In the genomic region with DNA sequence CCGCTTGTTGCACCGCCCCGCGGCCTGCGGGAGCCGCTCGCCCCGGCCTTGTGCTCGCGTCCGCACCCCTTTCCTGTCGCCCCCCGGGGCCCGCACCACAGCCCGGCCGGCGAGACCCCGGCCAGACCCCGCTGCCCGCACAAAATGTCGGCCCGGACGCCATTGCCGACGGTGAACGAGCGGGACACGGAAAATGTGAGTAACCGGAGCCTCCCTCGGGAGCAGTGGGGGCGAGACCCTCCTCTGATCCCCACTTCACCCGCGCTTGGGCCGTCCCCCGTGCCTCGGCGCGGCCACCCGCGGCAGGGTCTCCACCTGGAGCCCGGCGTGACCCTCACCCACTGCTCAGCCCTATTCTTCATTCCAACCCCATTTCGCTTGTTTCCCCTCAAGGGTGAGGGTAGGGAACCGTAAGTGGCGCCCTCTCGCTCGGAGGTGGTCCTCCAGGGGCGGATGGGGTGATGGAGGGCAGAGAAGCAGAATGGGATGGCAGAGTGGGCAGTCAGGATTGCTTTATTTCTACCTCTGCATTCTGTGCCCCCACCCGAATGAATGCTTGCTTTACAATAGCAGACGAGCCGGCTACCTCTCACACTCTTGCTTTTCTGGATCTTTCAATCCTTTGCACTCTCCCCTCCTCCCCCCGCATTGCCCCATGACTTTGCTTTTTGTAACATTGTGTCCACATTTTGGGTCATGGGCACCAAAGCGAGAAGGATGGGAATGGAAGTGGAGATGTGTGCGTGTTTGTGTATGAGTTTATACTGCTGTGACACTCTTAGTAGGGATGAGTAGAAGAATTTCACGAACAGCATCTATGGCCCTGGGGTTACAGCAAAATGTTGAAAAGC, we compare ENCODE assay signal across 8 cellular contexts. TPM values are rescaled to one million over a fixed set of nuclear protein-coding genes. Genes with fewer than 3 reads are reported as not detected.
A peak's percentile ranks its signal among the peaks of the same experiment; 100 is the strongest.
DNase-seq lines count a peak whose midpoint lies in the region; ATAC-seq, FAIRE-seq and TF ChIP-seq lines count a peak whose summit lies in the region.

No MANE protein-coding gene starts in this region.

- peaks cover 5% of the 10 kb centered on the region for H3K9me3 Mint-ChIP-seq in stimulated activated memory B cell treated with anti-CD40 and anti-IgM and Interleukin-4, amounts not matched to agents 10 μg/mL and 1 μg/mL and 100 μg/mL, for 72 hours

- no peak for TF ChIP-seq RAD21 in K562 (CRISPR knock-in tag; conservative IDR thresholded peaks at IDR 0.05 in 1 of 2, IDR thresholded peaks at IDR 0.05 in 1 of 2)

- POLR2A ChIA-PET in K562 (lab: Yijun Ruan, JAX): interaction anchor here (0.6 kb wide), 1 partner anchor 20 kb away, joined by 3 read pairs; no protein-coding TSS in a partner anchor

- under 1% methylated on average over 55 of the region's 55 CpGs for WGBS in HUES64
- WGBS in K562 (ENCODE audit: insufficient coverage, low coverage, missing lambda C conversion rate): 5% methylated on average over 51 of the region's 55 CpGs

- H3K9ac ChIP-seq in HUES64 (ENCODE audit: low read depth, low read length) (peak overlapping the region; percentile 94), K562 (ENCODE audit: insufficient read depth in 1 of 2, low read depth in 2 of 2, low read length in 2 of 2) (no peak overlapping the region), keratinocyte (ENCODE audit: control insufficient read depth, extremely low read depth, insufficient read depth, low read length) (peak overlapping the region; percentile 95)

- dilution Hi-C loops in keratinocyte (cut with MboI; ENCODE audit: extremely low pct_ligation_motif_present, low sequenced_read_pairs): no loop called here

- peaks cover 21% of the 10 kb centered on the region for H3K4me1 Mint-ChIP-seq in stimulated activated memory B cell treated with anti-CD40 and anti-IgM and Interleukin-4, amounts not matched to agents 10 μg/mL and 1 μg/mL and 100 μg/mL, for 72 hours

- H4K20me1 ChIP-seq in K562 (replicated peaks; ENCODE audit: control insufficient read depth, insufficient read depth, low read length): no peaks in the 10 kb centered on the region
- no peaks in the 10 kb centered on the region for H4K20me1 ChIP-seq in keratinocyte (ENCODE audit: control insufficient read depth, extremely low read depth, insufficient read depth, low read length)

- H3K27me3 Mint-ChIP-seq in stimulated activated memory B cell treated with anti-CD40 and anti-IgM and Interleukin-4, amounts not matched to agents 10 μg/mL and 1 μg/mL and 100 μg/mL, for 72 hours: peaks cover 40% of the 10 kb centered on the region

- H3K4me2 ChIP-seq in K562 (ENCODE audit: insufficient read depth, low read length) (no peak overlapping the region), keratinocyte (ENCODE audit: control insufficient read depth, extremely low read depth, insufficient read depth, low read depth, low read length) (peak overlapping the region; percentile 99)

- no peak; the same call in 2 of the 3 replicates for ATAC-seq in K562
- peak; percentile 31 for ATAC-seq in stimulated activated memory B cell treated with anti-CD40 and anti-IgM and Interleukin-4, amounts not matched to agents 10 μg/mL and 1 μg/mL and 100 μg/mL, for 72 hours
- no peak for ATAC-seq in HG02981 (IDR thresholded peaks at IDR 0.05; ENCODE audit: unreplicated experiment)

- no peaks in the 10 kb centered on the region for H3K79me2 ChIP-seq in K562 (ENCODE audit: control insufficient read depth, insufficient read depth, low read length)
- H3K79me2 ChIP-seq in keratinocyte (ENCODE audit: control insufficient read depth, insufficient read depth, low read length): peaks cover 52% of the 10 kb centered on the region

- peak overlapping the region; percentile 48; the same call in 1 of the 2 replicates for H3K27ac ChIP-seq in 22Rv1
- peak overlapping the region; percentile 70 for H3K27ac ChIP-seq in HUES64 (ENCODE audit: low read depth, low read length)
- no peak overlapping the region for H3K27ac ChIP-seq in K562 (ENCODE audit: extremely low read depth, low read depth, low read length)
- peak overlapping the region; percentile 83 for H3K27ac ChIP-seq in keratinocyte (ENCODE audit: control insufficient read depth, insufficient read depth, low read length)

- H3K4me1 ChIP-seq in HUES64 (ENCODE audit: insufficient read depth, low read length) (peaks cover 21% of the 10 kb centered on the region), K562 (replicated peaks in 1 of 2; ENCODE audit: control insufficient read depth in 2 of 2, insufficient read depth in 2 of 2, low read length in 2 of 2) (peaks cover 0 to 17% of the 10 kb centered on the region in 2 experiments; a peak in 3 of 5 replicates), keratinocyte (ENCODE audit: control insufficient read depth, extremely low read depth, insufficient read depth, low read length) (peaks cover 12% of the 10 kb centered on the region)

- H3K36me3 ChIP-seq in HUES64 (ENCODE audit: insufficient read depth, low read length): no peaks in the 10 kb centered on the region
- no peaks in the 10 kb centered on the region for H3K36me3 ChIP-seq in K562 (ENCODE audit: control insufficient read depth, insufficient read depth, low read length)
- no peaks in the 10 kb centered on the region for H3K36me3 ChIP-seq in keratinocyte (ENCODE audit: control insufficient read depth in 2 of 2, extremely low read depth in 1 of 2, insufficient read depth in 2 of 2, low read length in 2 of 2)

- intact Hi-C loops in K562 (cut with micrococcal nuclease): no loop called here

- H3K4me3 ChIP-seq in GM08714 (ENCODE audit: low read length): peak overlapping the region; percentile 51
- peak overlapping the region; percentile 98 for H3K4me3 ChIP-seq in HUES64 (ENCODE audit: low read length)
- H3K4me3 ChIP-seq in K562: peak overlapping the region; percentile 2; the same call in 1 of the 2 replicates
- peak overlapping the region; percentile 90 to 96 (median 92) for H3K4me3 ChIP-seq in keratinocyte (ENCODE audit: control insufficient read depth in 2 of 3, extremely low read depth in 1 of 3, insufficient read depth in 2 of 3, low read depth in 1 of 3, low read length in 3 of 3)

- CTCF ChIA-PET in K562 (lab: Yijun Ruan, JAX; ENCODE audit: low intra/inter-chr PET ratio): interaction anchor here (0.6 kb wide), 1 partner anchor 311 kb away, joined by 5 read pairs; no protein-coding TSS in a partner anchor

- H3K27ac Mint-ChIP-seq in stimulated activated memory B cell treated with anti-CD40 and anti-IgM and Interleukin-4, amounts not matched to agents 10 μg/mL and 1 μg/mL and 100 μg/mL, for 72 hours: peak overlapping the region; percentile 81

- FAIRE-seq in K562 (lab: Jason Lieb, UNC): no peak
- peak; percentile 55 for FAIRE-seq in keratinocyte (lab: Jason Lieb, UNC)

- no TSS peak for BruUV-seq in K562 (replicated peaks; lab: Mats Ljungman, UMichigan)

- peak overlapping the region; percentile 86 for H3K4me3 Mint-ChIP-seq in stimulated activated memory B cell treated with anti-CD40 and anti-IgM and Interleukin-4, amounts not matched to agents 10 μg/mL and 1 μg/mL and 100 μg/mL, for 72 hours

- H3K9me3 ChIP-seq in HUES64 (ENCODE audit: insufficient read depth, low read depth, low read length) (peaks cover 2% of the 10 kb centered on the region; the same call in 1 of the 2 replicates), K562 (replicated peaks; ENCODE audit: control insufficient read depth, insufficient read depth, low read depth, low read length) (no peaks in the 10 kb centered on the region), keratinocyte (ENCODE audit: control insufficient read depth, low read depth, low read length) (no peaks in the 10 kb centered on the region)

- H3K9me1 ChIP-seq in K562 (ENCODE audit: control insufficient read depth, insufficient read depth, low read length) (no peaks in the 10 kb centered on the region), keratinocyte (ENCODE audit: control insufficient read depth, extremely low read depth, insufficient read depth, low read length) (no peaks in the 10 kb centered on the region)

- DNase-seq in K562 (ENCODE audit: extremely low read depth in 1 of 4, low spot score in 3 of 4) (no peak), keratinocyte (ENCODE audit: low read depth, low spot score) (no peak), GDM1 (lab: John Stamatoyannopoulos, UW) (no peak)

- TF ChIP-seq EP300 in K562 (IDR thresholded peaks at IDR 0.05; ENCODE audit: low read length): no peak

- H2AFZ ChIP-seq in K562 (ENCODE audit: low read depth, low read length) (no peak overlapping the region), keratinocyte (ENCODE audit: control insufficient read depth, low read length) (peak overlapping the region; percentile 91)

- H3K27me3 ChIP-seq in HUES64 (ENCODE audit: insufficient read depth, low read length) (peaks cover 8% of the 10 kb centered on the region; the same call in 1 of the 2 replicates), K562 (ENCODE audit: control insufficient read depth in 2 of 2, insufficient read depth in 2 of 2, low read length in 2 of 2) (peaks cover 31 to 32% of the 10 kb centered on the region in 2 experiments), keratinocyte (ENCODE audit: control insufficient read depth, extremely low read depth, insufficient read depth, low read length) (no peaks in the 10 kb centered on the region)

- TF ChIP-seq POLR2A in K562 (conservative IDR thresholded peaks at IDR 0.05): no peak

- no peaks in the 10 kb centered on the region for H3K36me3 Mint-ChIP-seq in stimulated activated memory B cell treated with anti-CD40 and anti-IgM and Interleukin-4, amounts not matched to agents 10 μg/mL and 1 μg/mL and 100 μg/mL, for 72 hours

- in situ Hi-C loops in K562 (cut with MboI): no loop called here

- TF ChIP-seq CTCF in 22Rv1 (IDR thresholded peaks at IDR 0.05) (no peak), K562 (IDR thresholded peaks at IDR 0.05 in 2 of 3, conservative IDR thresholded peaks at IDR 0.05 in 1 of 3; ENCODE audit: insufficient read depth in 2 of 3, low read depth in 1 of 3, low read length in 3 of 3) (no peak), keratinocyte (optimal IDR thresholded peaks at IDR 0.05 in 1 of 3, IDR thresholded peaks at IDR 0.05 in 1 of 3, conservative IDR thresholded peaks at IDR 0.05 in 1 of 3; ENCODE audit: extremely low read depth in 1 of 3, insufficient read depth in 2 of 3, low read length in 3 of 3) (peak in 1 of 3 experiments; percentile 33)

RNA-seq across cellular contexts. Expression of gene MARK1, which starts 1.0 kb away (rescaled TPM):
- 10.2 TPM for polyA plus RNA-seq in HUES64 (2013, experiment 1 of 2)
- 13.4 TPM for polyA plus RNA-seq in HUES64 (2013, experiment 2 of 2)
- not detected in 2 replicates for total RNA-seq in K562 (2011; cell fraction: chromatin; rRNA removed; ENCODE audit: low replicate concordance)
- total RNA-seq in K562 (2011; cell fraction: nucleolus; rRNA removed): not detected in 2 replicates
- total RNA-seq in K562 (2011; cell fraction: nucleoplasm; rRNA removed): not detected in 2 replicates
- total RNA-seq in K562 (2014; rRNA removed): not detected in 2 replicates
- total RNA-seq in K562 (2014; rRNA removed; fragmentation: Illumina TruSeq; extraction: Trizol): not detected in 2 replicates
- total RNA-seq in K562 (2015; rRNA removed; fragmentation: Illumina TruSeq; extraction: Trizol): not detected in 2 replicates
- not detected in 2 replicates for total RNA-seq in K562 (2021)
- not detected in 2 replicates for polyA plus RNA-seq in K562 (2011; rRNA removed)
- polyA plus RNA-seq in K562 (2011; cell fraction: cytosol; rRNA removed): not detected in 2 replicates
- not detected in 2 replicates for polyA plus RNA-seq in K562 (2011; cell fraction: nucleus; rRNA removed)
- polyA plus RNA-seq in K562 (2012): not detected in 2 replicates
- not detected in 2 replicates for polyA plus RNA-seq in K562 (2014; fragmentation: Illumina TruSeq; extraction: Trizol)
- polyA plus RNA-seq in K562 (2014; fragmentation: Nextera tagmentation; extraction: Ambion mirVana): not detected
- not detected in 2 replicates for polyA plus RNA-seq in K562 (2014; rRNA removed)
- polyA minus RNA-seq in K562 (2011; rRNA and poly(A)+ RNA removed): not detected in 2 replicates
- polyA minus RNA-seq in K562 (2011; cell fraction: cytosol; rRNA and poly(A)+ RNA removed): not detected in 2 replicates
- polyA minus RNA-seq in K562 (2011; cell fraction: nucleus; rRNA and poly(A)+ RNA removed): not detected in 2 replicates
- polyA plus RNA-seq in keratinocyte: 6.1 to 11.3 TPM (median 8.4 TPM) in 3 replicates
- 13.5 TPM for polyA plus RNA-seq in keratinocyte (2011; ENCODE audit: low read depth)
- polyA plus RNA-seq in keratinocyte (2011; cell fraction: cytosol; rRNA removed): 9.4 and 10.4 TPM in 2 replicates
- 13.5 and 18.8 TPM in 2 replicates for polyA plus RNA-seq in keratinocyte (2011; cell fraction: nucleus; rRNA removed)
- 8.8 and 10.9 TPM in 2 replicates for polyA plus RNA-seq in keratinocyte (2012; ENCODE audit: low replicate concordance)
- polyA minus RNA-seq in keratinocyte: 3.4 to 5.9 TPM (median 5.2 TPM) in 3 replicates
- polyA minus RNA-seq in keratinocyte (2011; cell fraction: cytosol; rRNA and poly(A)+ RNA removed): 7.7 TPM
- polyA minus RNA-seq in keratinocyte (2011; cell fraction: nucleus; rRNA and poly(A)+ RNA removed): 10.2 and 23.0 TPM in 2 replicates

Comparison
In these comparisons a context has a peak if more than half of its experiments do, and no peak if none do; other contexts are left out.
1. H3K4me3 ChIP-seq: peak in every context shown above with its lines; median percentile 98 in HUES64; 92 in keratinocyte; 51 in GM08714; 2 in K562.
2. H3K9ac ChIP-seq: peak in HUES64 (single experiment) and keratinocyte (single experiment); none in K562 (0 of 2).